In genomic region chr5:4271193-4271592, GRCh38 we compare ENCODE assay signal across 1 cellular context.
TF ChIP-seq lines count a peak whose summit lies in the region.

No MANE protein-coding gene starts in this region.

TF ChIP-seq in HEK293, 187 proteins besides CTCF, POLR2A, EP300 and RAD21 (continued from another document):
- TF ChIP-seq ZBTB49 (tag by site-specific recombination; IDR thresholded peaks at IDR 0.05; ENCODE audit: low read depth) (no peak), SETDB1 (IDR thresholded peaks at IDR 0.05; ENCODE audit: insufficient read length, low read length) (peak; percentile 94), ZNF394 (tag by site-specific recombination; IDR thresholded peaks at IDR 0.05; ENCODE audit: borderline replicate concordance) (no peak)
